1 cellular context compared by ENCODE assay signal in the genomic region with DNA sequence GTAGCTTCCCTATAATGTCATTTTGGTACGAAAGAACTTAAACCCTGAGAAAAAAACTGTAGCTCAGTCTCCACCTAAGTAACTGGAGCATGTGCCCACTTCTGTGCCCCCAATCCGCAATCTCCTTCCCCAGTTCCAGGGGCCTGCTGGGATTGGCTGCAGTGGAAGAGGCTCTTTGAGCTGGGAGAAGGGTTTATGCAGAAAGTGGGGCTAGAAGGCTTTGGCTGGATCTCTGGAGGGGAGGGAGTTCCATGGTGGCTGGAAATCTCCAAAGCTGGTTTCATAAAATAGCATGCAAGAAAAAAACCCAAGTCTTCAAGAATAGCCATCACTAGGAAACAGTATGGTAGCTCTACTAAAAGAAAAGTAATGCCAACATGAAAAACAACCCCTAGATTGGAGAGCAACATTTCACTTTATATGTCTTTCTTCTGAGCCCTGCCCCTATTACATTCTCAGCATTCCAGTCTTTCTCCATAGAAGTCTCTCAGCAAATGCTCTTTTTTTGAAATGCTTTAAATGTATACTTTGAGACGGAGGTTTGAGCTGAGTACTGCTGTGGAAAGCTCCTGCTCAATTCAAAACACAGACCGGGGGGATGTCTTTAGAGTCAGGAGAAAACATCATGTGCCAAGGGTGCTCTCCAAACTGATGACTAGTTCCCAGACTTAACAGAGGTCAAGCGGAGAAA.
TF ChIP-seq lines count a peak whose summit lies in the region.

No MANE protein-coding gene starts in this region.

TF ChIP-seq in WTC11, 78 proteins besides CTCF, POLR2A, EP300 and RAD21 (continued from another document):
- TF ChIP-seq, protein P1, sequence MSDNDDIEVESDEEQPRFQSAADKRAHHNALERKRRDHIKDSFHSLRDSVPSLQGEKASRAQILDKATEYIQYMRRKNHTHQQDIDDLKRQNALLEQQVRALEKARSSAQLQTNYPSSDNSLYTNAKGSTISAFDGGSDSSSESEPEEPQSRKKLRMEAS (CRISPR knock-in tag; IDR thresholded peaks at IDR 0.05): no peak
- TF ChIP-seq, protein P2, sequence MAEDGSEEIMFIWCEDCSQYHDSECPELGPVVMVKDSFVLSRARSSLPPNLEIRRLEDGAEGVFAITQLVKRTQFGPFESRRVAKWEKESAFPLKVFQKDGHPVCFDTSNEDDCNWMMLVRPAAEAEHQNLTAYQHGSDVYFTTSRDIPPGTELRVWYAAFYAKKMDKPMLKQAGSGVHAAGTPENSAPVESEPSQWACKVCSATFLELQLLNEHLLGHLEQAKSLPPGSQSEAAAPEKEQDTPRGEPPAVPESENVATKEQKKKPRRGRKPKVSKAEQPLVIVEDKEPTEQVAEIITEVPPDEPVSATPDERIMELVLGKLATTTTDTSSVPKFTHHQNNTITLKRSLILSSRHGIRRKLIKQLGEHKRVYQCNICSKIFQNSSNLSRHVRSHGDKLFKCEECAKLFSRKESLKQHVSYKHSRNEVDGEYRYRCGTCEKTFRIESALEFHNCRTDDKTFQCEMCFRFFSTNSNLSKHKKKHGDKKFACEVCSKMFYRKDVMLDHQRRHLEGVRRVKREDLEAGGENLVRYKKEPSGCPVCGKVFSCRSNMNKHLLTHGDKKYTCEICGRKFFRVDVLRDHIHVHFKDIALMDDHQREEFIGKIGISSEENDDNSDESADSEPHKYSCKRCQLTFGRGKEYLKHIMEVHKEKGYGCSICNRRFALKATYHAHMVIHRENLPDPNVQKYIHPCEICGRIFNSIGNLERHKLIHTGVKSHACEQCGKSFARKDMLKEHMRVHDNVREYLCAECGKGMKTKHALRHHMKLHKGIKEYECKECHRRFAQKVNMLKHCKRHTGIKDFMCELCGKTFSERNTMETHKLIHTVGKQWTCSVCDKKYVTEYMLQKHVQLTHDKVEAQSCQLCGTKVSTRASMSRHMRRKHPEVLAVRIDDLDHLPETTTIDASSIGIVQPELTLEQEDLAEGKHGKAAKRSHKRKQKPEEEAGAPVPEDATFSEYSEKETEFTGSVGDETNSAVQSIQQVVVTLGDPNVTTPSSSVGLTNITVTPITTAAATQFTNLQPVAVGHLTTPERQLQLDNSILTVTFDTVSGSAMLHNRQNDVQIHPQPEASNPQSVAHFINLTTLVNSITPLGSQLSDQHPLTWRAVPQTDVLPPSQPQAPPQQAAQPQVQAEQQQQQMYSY (CRISPR knock-in tag; IDR thresholded peaks at IDR 0.05): no peak
- no peak for TF ChIP-seq MYBL2 (CRISPR knock-in tag; IDR thresholded peaks at IDR 0.05)
- TF ChIP-seq CREM (CRISPR knock-in tag; IDR thresholded peaks at IDR 0.05): no peak
- no peak for TF ChIP-seq ZNF138 (CRISPR knock-in tag; conservative IDR thresholded peaks at IDR 0.05)
- no peak for TF ChIP-seq MXD4 (CRISPR knock-in tag; IDR thresholded peaks at IDR 0.05; ENCODE audit: borderline replicate concordance)
- TF ChIP-seq TP53 (CRISPR knock-in tag; IDR thresholded peaks at IDR 0.05): no peak
- TF ChIP-seq, protein P3, sequence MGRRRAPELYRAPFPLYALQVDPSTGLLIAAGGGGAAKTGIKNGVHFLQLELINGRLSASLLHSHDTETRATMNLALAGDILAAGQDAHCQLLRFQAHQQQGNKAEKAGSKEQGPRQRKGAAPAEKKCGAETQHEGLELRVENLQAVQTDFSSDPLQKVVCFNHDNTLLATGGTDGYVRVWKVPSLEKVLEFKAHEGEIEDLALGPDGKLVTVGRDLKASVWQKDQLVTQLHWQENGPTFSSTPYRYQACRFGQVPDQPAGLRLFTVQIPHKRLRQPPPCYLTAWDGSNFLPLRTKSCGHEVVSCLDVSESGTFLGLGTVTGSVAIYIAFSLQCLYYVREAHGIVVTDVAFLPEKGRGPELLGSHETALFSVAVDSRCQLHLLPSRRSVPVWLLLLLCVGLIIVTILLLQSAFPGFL (CRISPR knock-in tag; IDR thresholded peaks at IDR 0.05; ENCODE audit: borderline replicate concordance): no peak
